8 cellular contexts compared by ENCODE assay signal in the genomic region with DNA sequence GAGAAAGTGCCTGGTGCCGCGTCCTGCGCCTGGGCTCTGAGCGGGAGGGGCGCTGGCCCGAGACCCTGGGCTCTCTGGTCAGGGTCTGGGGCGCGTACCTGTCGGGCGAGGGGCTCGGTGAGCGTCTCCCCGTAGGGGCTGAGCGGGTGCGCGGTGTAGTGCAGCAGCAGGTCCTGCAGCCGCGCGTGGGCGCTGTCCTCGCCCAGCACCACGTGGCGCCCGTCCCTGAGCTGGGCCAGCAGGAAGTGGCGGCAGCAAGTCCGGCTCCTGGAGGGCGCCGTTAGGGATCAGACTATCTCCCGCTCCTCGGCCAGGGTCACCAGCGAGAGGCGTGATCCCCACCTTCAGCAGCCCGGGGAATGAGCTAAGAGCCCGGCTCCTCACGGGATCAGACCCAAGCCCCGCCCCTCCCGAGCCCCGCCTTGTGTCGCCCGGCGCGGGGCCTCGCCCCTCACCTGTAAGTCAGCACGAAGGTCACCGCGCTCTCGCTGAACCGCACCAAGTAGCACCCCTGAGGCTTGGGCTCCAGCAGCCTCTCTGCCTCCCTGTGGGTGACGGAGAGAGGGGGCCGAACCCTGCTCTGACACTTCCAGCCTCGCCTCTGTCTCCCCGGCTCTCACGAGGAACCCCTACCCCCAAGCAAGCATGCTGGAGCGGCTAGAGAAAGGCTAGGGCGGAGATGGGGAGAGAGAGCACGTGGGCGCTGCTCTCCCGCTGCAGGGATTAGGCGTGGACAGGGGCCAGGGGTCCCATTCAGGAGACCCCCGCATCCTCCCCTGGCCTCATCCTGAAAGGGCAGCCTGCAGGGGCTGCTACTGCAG. TPM values are rescaled to one million over a fixed set of nuclear protein-coding genes. Genes with fewer than 3 reads are reported as not detected.
A peak's percentile ranks its signal among the peaks of the same experiment; 100 is the strongest.
DNase-seq lines count a peak whose midpoint lies in the region; ATAC-seq and TF ChIP-seq lines count a peak whose summit lies in the region.

No MANE protein-coding gene starts in this region.

- TF ChIP-seq CTCF in BE2C (IDR thresholded peaks at IDR 0.05; ENCODE audit: low read depth, low read length) (peak; percentile 35), left ventricle myocardium inferior (IDR thresholded peaks at IDR 0.05; ENCODE audit: borderline replicate concordance) (peak; percentile 67), psoas muscle (IDR thresholded peaks at IDR 0.05) (peak; percentile 57)

- ATAC-seq in psoas muscle (peak; percentile 72 to 85 (median 82)), HG03432 (IDR thresholded peaks at IDR 0.05; ENCODE audit: unreplicated experiment) (no peak)

- intact Hi-C loops in left ventricle myocardium inferior (cut with micrococcal nuclease), result no loop called here
- intact Hi-C loops in psoas muscle (cut with DNase I), result no loop called here

- 11 to 15% (median 12%) methylated on average over 43 to 60 of the region's 60 CpGs for WGBS in psoas muscle, 3 donors
- WGBS in urinary bladder, result 7% methylated on average over 60 of the region's 60 CpGs

- no peaks in the 10 kb centered on the region for H3K27me3 Mint-ChIP-seq in activated naive CD8-positive, alpha-beta T cell treated with anti-CD3 and anti-CD28 coated beads for 36 hours

- H3K27ac Mint-ChIP-seq in activated naive CD8-positive, alpha-beta T cell treated with anti-CD3 and anti-CD28 coated beads for 36 hours, result peak overlapping the region; percentile 99

- H3K36me3 Mint-ChIP-seq in activated naive CD8-positive, alpha-beta T cell treated with anti-CD3 and anti-CD28 coated beads for 36 hours, result peaks cover 58% of the 10 kb centered on the region

- peaks cover 53% of the 10 kb centered on the region for H3K4me1 Mint-ChIP-seq in activated naive CD8-positive, alpha-beta T cell treated with anti-CD3 and anti-CD28 coated beads for 36 hours

- H3K36me3 ChIP-seq in BE2C (no peaks in the 10 kb centered on the region), HAP-1 (replicated peaks) (no peaks in the 10 kb centered on the region), left ventricle myocardium inferior (no peaks in the 10 kb centered on the region), psoas muscle (ENCODE audit: insufficient read depth in 1 of 2, low read depth in 1 of 2) (no peaks in the 10 kb centered on the region), urinary bladder (ENCODE audit: insufficient read depth) (no peaks in the 10 kb centered on the region)

- H3K4me3 ChIP-seq in BE2C (ENCODE audit: low read depth, low read length), result peak overlapping the region; percentile 15
- H3K4me3 ChIP-seq in HAP-1, result peak overlapping the region; percentile 18
- H3K4me3 ChIP-seq in left ventricle myocardium inferior, result peak overlapping the region; percentile 65
- H3K4me3 ChIP-seq in psoas muscle, result peak overlapping the region; percentile 66
- H3K4me3 ChIP-seq in urinary bladder (ENCODE audit: low read depth, low read length), result peak overlapping the region; percentile 27

- H3K27ac ChIP-seq in left ventricle myocardium inferior (replicated peaks) (peak overlapping the region; percentile 81), psoas muscle (no peak overlapping the region), urinary bladder (ENCODE audit: low read depth) (no peak overlapping the region)

- H3K4me1 ChIP-seq in BE2C, result peaks cover 10% of the 10 kb centered on the region
- peaks cover 8% of the 10 kb centered on the region for H3K4me1 ChIP-seq in HAP-1
- peaks cover 28% of the 10 kb centered on the region for H3K4me1 ChIP-seq in left ventricle myocardium inferior
- peaks cover 7% of the 10 kb centered on the region for H3K4me1 ChIP-seq in psoas muscle
- no peaks in the 10 kb centered on the region for H3K4me1 ChIP-seq in urinary bladder (ENCODE audit: insufficient read depth)

- H3K4me3 Mint-ChIP-seq in activated naive CD8-positive, alpha-beta T cell treated with anti-CD3 and anti-CD28 coated beads for 36 hours, result peak overlapping the region; percentile 94

- in situ Hi-C loops in HAP-1 (cut with MboI; ENCODE audit: low sequenced_read_pairs), result no loop called here

- no peaks in the 10 kb centered on the region for H3K9me3 ChIP-seq in BE2C
- H3K9me3 ChIP-seq in HAP-1, result no peaks in the 10 kb centered on the region
- no peaks in the 10 kb centered on the region for H3K9me3 ChIP-seq in left ventricle myocardium inferior (replicated peaks)
- H3K9me3 ChIP-seq in psoas muscle, result no peaks in the 10 kb centered on the region

- H3K27me3 ChIP-seq in BE2C (no peaks in the 10 kb centered on the region), HAP-1 (ENCODE audit: low read depth) (no peaks in the 10 kb centered on the region), left ventricle myocardium inferior (ENCODE audit: low read depth) (peaks cover 33% of the 10 kb centered on the region), psoas muscle (ENCODE audit: insufficient read depth in 3 of 3, low read length in 2 of 3) (peaks cover 0 to 4% (median 3%) of the 10 kb centered on the region in 3 donors)

- H3K9me3 Mint-ChIP-seq in activated naive CD8-positive, alpha-beta T cell treated with anti-CD3 and anti-CD28 coated beads for 36 hours, result no peaks in the 10 kb centered on the region

- DNase-seq in BE2C, result peak; percentile 49
- peak; percentile 9 to 72 for DNase-seq in HAP-1 (ENCODE audit: low spot score in 2 of 2)
- peak; percentile 46 for DNase-seq in SKM-1 (lab: John Stamatoyannopoulos, UW; ENCODE audit: unreplicated experiment)
- peak; percentile 80 for DNase-seq in activated naive CD8-positive, alpha-beta T cell treated with anti-CD3 and anti-CD28 coated beads for 36 hours
- peak; percentile 67 for DNase-seq in left ventricle myocardium inferior
- DNase-seq in psoas muscle, result peak; percentile 66 to 83

RNA-seq across cellular contexts. Expression of a gene that starts 2.7 kb away (rescaled TPM):
- polyA plus RNA-seq in BE2C (2012; ENCODE audit: insufficient read depth, insufficient read length, low read depth), result not detected
- total RNA-seq in activated naive CD8-positive, alpha-beta T cell treated with anti-CD3 and anti-CD28 coated beads for 36 hours, result 100 to 1,000 TPM; 186 TPM
- total RNA-seq in left ventricle myocardium inferior (0.88 TPM), psoas muscle (under 1 TPM; 0.37 to 0.82 (median 0.60) TPM), urinary bladder (not detected)
- polyA plus RNA-seq in psoas muscle (under 1 TPM in 2 of 3 donors, not detected in 1; 0.25 to 0.26 TPM), urinary bladder (0.70 TPM)

RNA-seq across cellular contexts. Expression of a gene that starts 45.0 kb away (rescaled TPM):
- polyA plus RNA-seq in BE2C (2012; ENCODE audit: insufficient read depth, insufficient read length, low read depth), result 1.6 TPM
- total RNA-seq in activated naive CD8-positive, alpha-beta T cell treated with anti-CD3 and anti-CD28 coated beads for 36 hours, result under 1 TPM; 0.12 to 0.20 TPM
- total RNA-seq in left ventricle myocardium inferior (0.41 TPM), psoas muscle (under 1 TPM in 1 of 4 donors, not detected in 3; 0.07 TPM), urinary bladder (0.11 TPM)
- polyA plus RNA-seq in psoas muscle (under 1 TPM in 1 of 3 donors, not detected in 2; under 0.01 TPM), urinary bladder (0.04 TPM)

RNA-seq across cellular contexts. Expression of a gene that starts 46.6 kb away (rescaled TPM):
- 319 TPM for polyA plus RNA-seq in BE2C (2012; ENCODE audit: insufficient read depth, insufficient read length, low read depth)
- 10 to 100 TPM; 91.8 to 96.0 TPM for total RNA-seq in activated naive CD8-positive, alpha-beta T cell treated with anti-CD3 and anti-CD28 coated beads for 36 hours
- total RNA-seq in left ventricle myocardium inferior, result 36.3 TPM
- 10 to 100 TPM; 43.7 to 69.3 (median 64.0) TPM for total RNA-seq in psoas muscle
- polyA plus RNA-seq in psoas muscle, result 100 to 1,000 TPM in 1 of 3 donors, 10 to 100 TPM in 2; 46.8 to 107 (median 72.0) TPM
- total RNA-seq in urinary bladder, result 17.7 TPM
- polyA plus RNA-seq in urinary bladder, result 49.5 TPM

RNA-seq across cellular contexts. Expression of a gene that starts 46.7 kb away (rescaled TPM):
- polyA plus RNA-seq in BE2C (2012; ENCODE audit: insufficient read depth, insufficient read length, low read depth), result 67.7 TPM
- total RNA-seq in activated naive CD8-positive, alpha-beta T cell treated with anti-CD3 and anti-CD28 coated beads for 36 hours, result 1 to 10 TPM; 3.4 to 4.0 TPM
- total RNA-seq in left ventricle myocardium inferior (1.0 TPM), psoas muscle (under 1 TPM; 0.16 to 0.92 (median 0.44) TPM), urinary bladder (0.37 TPM)
- polyA plus RNA-seq in psoas muscle (under 1 TPM; 0.07 to 0.65 (median 0.58) TPM), urinary bladder (1.0 TPM)

Comparison
In these comparisons a context has a peak if more than half of its experiments do, and no peak if none do; other contexts are left out.
1. H3K4me3 ChIP-seq: peak in every context shown above with its lines; median percentile 66 in psoas muscle; 65 in left ventricle myocardium inferior; 27 in urinary bladder; 18 in HAP-1; 15 in BE2C.
2. RNA of a gene that starts 2.7 kb away (total RNA-seq): 186 TPM in activated naive CD8-positive, alpha-beta T cell treated with anti-CD3 and anti-CD28 coated beads for 36 hours; 0.88 TPM in left ventricle myocardium inferior (single experiment), 0.37 to 0.82 TPM in psoas muscle and not detected in urinary bladder (single experiment); every median in the first group is over 10 times any median in the second.
3. Peak in every context shown above with its lines, with median percentiles within 50 percentile points of each other: DNase-seq and CTCF ChIP-seq.